In genomic region chr2:3236300-3236699, GRCh38 we compare ENCODE assay signal across 2 cellular contexts.
TF ChIP-seq lines count a peak whose summit lies in the region.

No MANE protein-coding gene starts in this region.

TF ChIP-seq in GM23338, 12 proteins besides CTCF, POLR2A, EP300 and RAD21:
- TF ChIP-seq STAT1 (IDR thresholded peaks at IDR 0.05; ENCODE audit: unreplicated experiment) (no peak), ZNF331 (CRISPR knock-in tag; IDR thresholded peaks at IDR 0.05; ENCODE audit: low read depth) (no peak), ZNF114 (CRISPR knock-in tag; IDR thresholded peaks at IDR 0.05) (no peak), CREB1 (CRISPR knock-in tag; IDR thresholded peaks at IDR 0.05; ENCODE audit: low read depth) (no peak), ZNF462 (CRISPR knock-in tag; IDR thresholded peaks at IDR 0.05) (no peak), ETS1 (IDR thresholded peaks at IDR 0.05) (no peak), POLR2AphosphoS5 (IDR thresholded peaks at IDR 0.05; ENCODE audit: low read depth) (no peak), NANOG (IDR thresholded peaks at IDR 0.05; ENCODE audit: borderline replicate concordance) (no peak), JUNB (IDR thresholded peaks at IDR 0.05; ENCODE audit: unreplicated experiment) (no peak), EZH2 (IDR thresholded peaks at IDR 0.05; ENCODE audit: low read depth, unreplicated experiment) (no peak)
TF ChIP-seq in GM23338: peak in this region for 0.

TF ChIP-seq in H1, 55 proteins besides CTCF, POLR2A, EP300 and RAD21:
- TF ChIP-seq HDAC6 (IDR thresholded peaks at IDR 0.05; ENCODE audit: low read depth, low read length) (no peak), SRF (IDR thresholded peaks at IDR 0.05; ENCODE audit: low read depth, low read length) (no peak), CHD1 (IDR thresholded peaks at IDR 0.05; ENCODE audit: low read depth, low read length) (no peak)
